Comparison of ENCODE assay signal across 23 cellular contexts in the genomic region with DNA sequence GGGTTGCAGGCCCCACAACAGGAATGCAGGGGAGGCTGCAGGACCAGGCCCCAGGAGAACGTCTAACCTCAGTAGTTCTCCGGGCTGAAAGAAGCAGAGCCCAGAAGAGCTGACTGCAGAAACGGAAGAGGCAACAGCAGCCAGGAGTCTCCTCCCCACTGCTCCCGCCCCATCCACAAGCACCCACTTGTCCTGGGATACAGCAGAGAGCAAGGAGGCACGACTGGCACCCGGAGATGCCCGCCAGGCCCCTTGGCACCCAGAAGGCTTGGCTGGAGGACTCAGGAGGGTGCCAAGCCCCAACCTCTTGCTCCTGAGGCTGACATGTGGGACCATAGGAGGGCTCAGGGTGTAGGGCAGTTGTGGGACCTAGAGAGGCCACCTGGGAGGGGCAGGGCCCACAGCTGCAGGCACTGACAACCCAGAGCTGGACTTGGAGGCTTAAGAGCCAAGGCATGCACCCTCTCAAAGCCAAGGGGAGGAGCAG. TPM values are rescaled to one million over a fixed set of nuclear protein-coding genes. Genes with fewer than 3 reads are reported as not detected.
DNase-seq lines count a peak whose midpoint lies in the region; ATAC-seq and TF ChIP-seq lines count a peak whose summit lies in the region.
"Had no signal": no experiment of that assay in that cellular context is flagged by ENCODE, and none has a peak within 500 bp of the region (broad histone marks: within the 10 kb centered on the region; RNA-seq: fewer than 3 reads in every experiment).

No MANE protein-coding gene starts in this region.

- H3K23ac ChIP-seq in neuronal stem cell (ENCODE audit: low read depth, low read length, poor library complexity): no peak overlapping the region

- peaks cover 5% of the 10 kb centered on the region for H4K20me1 ChIP-seq in DND-41 (ENCODE audit: insufficient read depth, low read length)

- H3K36me3 ChIP-seq in DND-41 (ENCODE audit: insufficient read depth, low read length) (no peaks in the 10 kb centered on the region), RWPE2 (ENCODE audit: low read depth) (no peaks in the 10 kb centered on the region), neuronal stem cell (replicated peaks in 1 of 2; ENCODE audit: control insufficient read depth in 2 of 2, insufficient read depth in 2 of 2, low read length in 2 of 2) (no peaks in the 10 kb centered on the region)
- H3K36me3 ChIP-seq: MG63 had no signal

- ATAC-seq in DND-41 (ENCODE audit: insufficient read depth, low read depth) (no peak), RWPE2 (ENCODE audit: low read depth) (peak; percentile 50), GM21576 (IDR thresholded peaks at IDR 0.05; ENCODE audit: unreplicated experiment) (no peak)
- ATAC-seq: activated CD4-positive, CD25-positive, alpha-beta regulatory T cell treated with anti-CD3 and anti-CD28 coated beads, Interleukin-2, amount 50 U/mL, for 24 hours; left colon; stimulated activated naive CD8-positive, alpha-beta T cell treated with anti-CD3 and anti-CD28 coated beads, Interleukin-15, amount 100 ng/mL, for 72 hours had no signal

- peak overlapping the region; percentile 25 for H2BK15ac ChIP-seq in neuronal stem cell (ENCODE audit: low read length)

- no peak overlapping the region for H3K14ac ChIP-seq in neuronal stem cell (ENCODE audit: low read length)

- no peak for TF ChIP-seq CTCF in DND-41 (IDR thresholded peaks at IDR 0.05; ENCODE audit: borderline replicate concordance, extremely low read depth, low read length, poor library complexity, severe bottlenecking)
- no peak for TF ChIP-seq CTCF in RWPE2 (IDR thresholded peaks at IDR 0.05; ENCODE audit: poor library complexity, severe bottlenecking)
- TF ChIP-seq CTCF in epithelial cell of esophagus (IDR thresholded peaks at IDR 0.05; ENCODE audit: insufficient read depth, low read depth, low read length, missing control alignments): no peak

- peak overlapping the region; percentile 41 for H2AK5ac ChIP-seq in neuronal stem cell (ENCODE audit: low read depth, low read length)

- no peak overlapping the region for H4K91ac ChIP-seq in neuronal stem cell (ENCODE audit: low read depth, low read length, poor library complexity)

- no peak overlapping the region for H3K27ac ChIP-seq in DND-41 (ENCODE audit: low read length)
- H3K27ac ChIP-seq in RWPE2 (ENCODE audit: poor library complexity, severe bottlenecking): no peak overlapping the region
- H3K27ac ChIP-seq in neuronal stem cell (replicated peaks; ENCODE audit: low read length): no peak overlapping the region
- H3K27ac ChIP-seq: dorsolateral prefrontal cortex, GM23248 had no signal

- H2AFZ ChIP-seq in DND-41 (ENCODE audit: low read depth, low read length) (no peak overlapping the region), neuronal stem cell (ENCODE audit: low read length) (no peak overlapping the region)
- H2AFZ ChIP-seq: GM23248 had no signal

- no peak overlapping the region for H4K8ac ChIP-seq in neuronal stem cell (ENCODE audit: low read depth, low read length)

- H3K4me1 ChIP-seq in DND-41 (ENCODE audit: insufficient read depth, low read length) (peaks cover 4% of the 10 kb centered on the region), RWPE2 (ENCODE audit: insufficient read depth, poor library complexity, severe bottlenecking) (peaks cover 18% of the 10 kb centered on the region), neuronal stem cell (ENCODE audit: control insufficient read depth in 2 of 2, insufficient read depth in 1 of 2, low read depth in 1 of 2, low read length in 2 of 2) (peaks cover 0 to 4% of the 10 kb centered on the region in 2 donors)

- H3K18ac ChIP-seq in neuronal stem cell (ENCODE audit: low read length): peak overlapping the region; percentile 62

- H2BK12ac ChIP-seq in neuronal stem cell (ENCODE audit: low read length): peak overlapping the region; percentile 44

- H3K79me2 ChIP-seq in DND-41 (ENCODE audit: insufficient read depth, low read length): no peaks in the 10 kb centered on the region

- H3K4me2 ChIP-seq in DND-41 (ENCODE audit: insufficient read depth, low read length): no peak overlapping the region
- no peak overlapping the region for H3K4me2 ChIP-seq in neuronal stem cell (ENCODE audit: insufficient read depth, low read length, poor library complexity, severe bottlenecking)
- H3K4me2 ChIP-seq: smooth muscle cell had no signal

- no peaks in the 10 kb centered on the region for H3K27me3 ChIP-seq in DND-41 (ENCODE audit: insufficient read depth, low read length, poor library complexity)
- no peaks in the 10 kb centered on the region for H3K27me3 ChIP-seq in RWPE2 (ENCODE audit: insufficient read depth, poor library complexity, severe bottlenecking)
- peaks cover 6 to 47% (median 23%) of the 10 kb centered on the region in 3 experiments for H3K27me3 ChIP-seq in neuronal stem cell (ENCODE audit: control insufficient read depth in 3 of 3, insufficient read depth in 3 of 3, low read depth in 1 of 3, low read length in 3 of 3)
- H3K27me3 ChIP-seq: MG63 had no signal

- peak overlapping the region; percentile 66 for H2BK5ac ChIP-seq in neuronal stem cell (ENCODE audit: low read length)

- no CpG with 5 or more reads among the region's 7 CpGs for WGBS in neuronal stem cell (ENCODE audit: extremely low coverage in 2 of 2, insufficient read length in 2 of 2, insufficient replicate concordance in 1 of 2), 2 donors

- DNase-seq in DND-41 (peak; percentile 3), RWPE2 (ENCODE audit: low spot score) (no peak), epithelial cell of esophagus (ENCODE audit: low read depth) (peak; percentile 61), neuronal stem cell (ENCODE audit: low spot score) (no peak), NCI-H226 (no peak), DMS79 (lab: John Stamatoyannopoulos, UW) (no peak)
- DNase-seq: activated effector memory CD4-positive, alpha-beta T cell treated with anti-CD3 and anti-CD28 coated beads, Interleukin-2, amount 50 U/mL, for 16 hours; AML-193; amygdala; Caco-2; central memory CD4-positive, alpha-beta T cell; GM23248; left colon; MG63; NCI-H146; NCI-H524 treated with DMSO at 0.1 percent for 48 hours; stimulated activated CD4-positive, alpha-beta T cell treated with anti-CD3 and anti-CD28 coated beads, Interleukin-4, amount 100 ng/mL, for 1 hour; trophoblast cell had no signal

- no peak overlapping the region for H3K9ac ChIP-seq in DND-41 (ENCODE audit: low read depth, low read length)
- no peak overlapping the region for H3K9ac ChIP-seq in neuronal stem cell (ENCODE audit: low read depth, low read length, poor library complexity)
- H3K9ac ChIP-seq: GM23248 had no signal

- no peaks in the 10 kb centered on the region for H3K9me3 ChIP-seq in DND-41 (ENCODE audit: insufficient read depth, low read length, severe bottlenecking)
- H3K9me3 ChIP-seq in RWPE2 (ENCODE audit: severe bottlenecking): no peaks in the 10 kb centered on the region
- no peaks in the 10 kb centered on the region for H3K9me3 ChIP-seq in neuronal stem cell (replicated peaks in 1 of 2; ENCODE audit: control insufficient read depth in 2 of 2, insufficient read depth in 1 of 2, low read depth in 1 of 2, low read length in 2 of 2)
- H3K9me3 ChIP-seq: Caco-2, MG63 had no signal

- peak overlapping the region; percentile 58 for H3K4ac ChIP-seq in neuronal stem cell (ENCODE audit: low read length)

- peaks cover 2% of the 10 kb centered on the region for H3K79me1 ChIP-seq in neuronal stem cell (ENCODE audit: low read depth, low read length)

- H2BK120ac ChIP-seq in neuronal stem cell (ENCODE audit: low read depth, low read length): no peak overlapping the region

- H3K4me3 ChIP-seq in DND-41 (ENCODE audit: low read depth in 1 of 2, low read length in 2 of 2): no peak overlapping the region
- H3K4me3 ChIP-seq in RWPE2 (ENCODE audit: severe bottlenecking): no peak overlapping the region
- no peak overlapping the region for H3K4me3 ChIP-seq in epithelial cell of esophagus (ENCODE audit: low read length)
- H3K4me3 ChIP-seq in neuronal stem cell (ENCODE audit: low read length in 2 of 2): no peak overlapping the region
- H3K4me3 ChIP-seq: dorsolateral prefrontal cortex, GM23248, MG63, smooth muscle cell had no signal

RNA-seq across cellular contexts. Expression of gene TNS1, which starts 29.0 kb away (rescaled TPM):
- polyA plus RNA-seq in neuronal stem cell (2013, experiment 1 of 2): 1.1 TPM
- polyA plus RNA-seq in neuronal stem cell (2013, experiment 2 of 2): 1.3 TPM

RNA-seq across cellular contexts. Expression of gene RUFY4, which starts 37.2 kb away (rescaled TPM):
- polyA plus RNA-seq in neuronal stem cell (2013, experiment 1 of 2): not detected
- polyA plus RNA-seq in neuronal stem cell (2013, experiment 2 of 2): 0.08 TPM
- polyA plus RNA-seq: GM23248 had no signal

Comparison
In these comparisons a context has a peak if more than half of its experiments do, and no peak if none do; other contexts are left out.
1. DNase-seq: peak in DND-41 (single experiment) and epithelial cell of esophagus (single experiment); none in RWPE2 (single experiment), neuronal stem cell (single experiment), NCI-H226 (single experiment) and DMS79 (single experiment).